8 cellular contexts compared by ENCODE assay signal in genomic region chr19:6062274-6062673, GRCh38. TPM values are rescaled to one million over a fixed set of nuclear protein-coding genes. Genes with fewer than 3 reads are reported as not detected.
DNase-seq lines count a peak whose midpoint lies in the region; ATAC-seq and TF ChIP-seq lines count a peak whose summit lies in the region.

No MANE protein-coding gene starts in this region.

- peak overlapping the region; percentile 95 to 99 (median 99) for H3K27ac Mint-ChIP-seq in CD14-positive monocyte
- H3K27ac Mint-ChIP-seq in T-helper 2 cell treated with Interferon-gamma antibody and Interleukin-4, amounts not matched to agents 5 μg/mL and 100 μg/mL, for 36 hours, result no peak overlapping the region
- H3K27ac Mint-ChIP-seq in neural progenitor cell, result peak overlapping the region; percentile 52

- H3K9me3 Mint-ChIP-seq in CD14-positive monocyte (peaks cover 0 to 3% (median 0%) of the 10 kb centered on the region in 7 donors), neural progenitor cell (peaks cover 15% of the 10 kb centered on the region)
- no peaks in the 10 kb centered on the region for H3K9me3 Mint-ChIP-seq in T-helper 2 cell treated with Interferon-gamma antibody and Interleukin-4, amounts not matched to agents 5 μg/mL and 100 μg/mL, for 36 hours

- H3K9ac ChIP-seq in duodenal mucosa (ENCODE audit: low read depth in 1 of 2, low read length in 2 of 2), result no peak overlapping the region
- no peak overlapping the region for H3K9ac ChIP-seq in neural progenitor cell

- peak overlapping the region; percentile 67 for H3K27ac ChIP-seq in duodenal mucosa (ENCODE audit: low read depth, low read length)
- H3K27ac ChIP-seq in neural progenitor cell, result no peak overlapping the region

- H3K36me3 ChIP-seq in duodenal mucosa (ENCODE audit: control insufficient read depth in 1 of 2, insufficient read depth in 2 of 2, low read length in 2 of 2) (no peaks in the 10 kb centered on the region), neural progenitor cell (no peaks in the 10 kb centered on the region)

- no peak overlapping the region for H3K4me2 ChIP-seq in neural progenitor cell

- no peak overlapping the region for H2AFZ ChIP-seq in neural progenitor cell (replicated peaks)

- peaks cover 9% of the 10 kb centered on the region for H4K20me1 ChIP-seq in neural progenitor cell (ENCODE audit: low read depth)

- TF ChIP-seq CTCF in CD14-positive monocyte (IDR thresholded peaks at IDR 0.05) (no peak), neural progenitor cell (IDR thresholded peaks at IDR 0.05) (no peak)

- no peaks in the 10 kb centered on the region for H3K9me3 ChIP-seq in duodenal mucosa (ENCODE audit: control insufficient read depth in 1 of 2, low read length in 2 of 2)
- H3K9me3 ChIP-seq in neural progenitor cell (ENCODE audit: low read depth), result no peaks in the 10 kb centered on the region

- H3K36me3 Mint-ChIP-seq in CD14-positive monocyte (peaks cover 16 to 41% of the 10 kb centered on the region in 2 donors), neural progenitor cell (peaks cover 38% of the 10 kb centered on the region)
- H3K36me3 Mint-ChIP-seq in T-helper 2 cell treated with Interferon-gamma antibody and Interleukin-4, amounts not matched to agents 5 μg/mL and 100 μg/mL, for 36 hours (ENCODE audit: low read depth), result no peaks in the 10 kb centered on the region

- H3K4me1 Mint-ChIP-seq in CD14-positive monocyte, result peaks cover 98% of the 10 kb centered on the region
- H3K4me1 Mint-ChIP-seq in T-helper 2 cell treated with Interferon-gamma antibody and Interleukin-4, amounts not matched to agents 5 μg/mL and 100 μg/mL, for 36 hours (ENCODE audit: low read depth), result peaks cover 42% of the 10 kb centered on the region
- peaks cover 78% of the 10 kb centered on the region for H3K4me1 Mint-ChIP-seq in neural progenitor cell

- intact Hi-C loops in CD14-positive monocyte (cut with micrococcal nuclease), result no loop called here

- H3K27me3 Mint-ChIP-seq in CD14-positive monocyte (ENCODE audit: low read depth in 3 of 3), result peaks cover 0 to 20% (median 0%) of the 10 kb centered on the region in 3 donors
- peaks cover 6% of the 10 kb centered on the region for H3K27me3 Mint-ChIP-seq in T-helper 2 cell treated with Interferon-gamma antibody and Interleukin-4, amounts not matched to agents 5 μg/mL and 100 μg/mL, for 36 hours (ENCODE audit: low read depth)
- peaks cover 8% of the 10 kb centered on the region for H3K27me3 Mint-ChIP-seq in neural progenitor cell (ENCODE audit: insufficient read depth, low read depth)

- no peak for ATAC-seq in GM19397 (IDR thresholded peaks at IDR 0.05; ENCODE audit: unreplicated experiment)

- H3K4me3 ChIP-seq in duodenal mucosa (ENCODE audit: low read depth in 1 of 2, low read length in 2 of 2), result no peak overlapping the region
- H3K4me3 ChIP-seq in neural progenitor cell, result no peak overlapping the region

- DNase-seq in CD14-positive monocyte (ENCODE audit: low spot score) (peak; percentile 92), neural progenitor cell (ENCODE audit: low spot score) (no peak), glomerular visceral epithelial cell (ENCODE audit: extremely low spot score) (no peak), hippocampal formation (lab: John Stamatoyannopoulos, UW) (no peak), kidney glomerular epithelial cell (lab: John Stamatoyannopoulos, UW) (no peak)
- peak; percentile 48 for DNase-seq in T-helper 2 cell treated with Interferon-gamma antibody and Interleukin-4, amounts not matched to agents 5 μg/mL and 100 μg/mL, for 36 hours (ENCODE audit: low spot score)

- H3K4me3 Mint-ChIP-seq in CD14-positive monocyte, result peak overlapping the region; percentile 43 to 70
- peak overlapping the region; percentile 8 for H3K4me3 Mint-ChIP-seq in T-helper 2 cell treated with Interferon-gamma antibody and Interleukin-4, amounts not matched to agents 5 μg/mL and 100 μg/mL, for 36 hours
- H3K4me3 Mint-ChIP-seq in neural progenitor cell, result no peak overlapping the region

- no peaks in the 10 kb centered on the region for H3K27me3 ChIP-seq in duodenal mucosa (ENCODE audit: control insufficient read depth in 1 of 2, insufficient read depth in 2 of 2, low read length in 2 of 2)
- peaks cover 7% of the 10 kb centered on the region for H3K27me3 ChIP-seq in neural progenitor cell

- H3K4me1 ChIP-seq in duodenal mucosa (ENCODE audit: control insufficient read depth in 1 of 2, insufficient read depth in 2 of 2, low read length in 2 of 2) (peaks cover 45 to 65% of the 10 kb centered on the region in 2 donors), neural progenitor cell (peaks cover 13% of the 10 kb centered on the region)

- no peaks in the 10 kb centered on the region for H3K79me2 ChIP-seq in neural progenitor cell (ENCODE audit: low read depth)

- peaks cover 5% of the 10 kb centered on the region for H3F3A ChIP-seq in neural progenitor cell (ENCODE audit: low read depth)

RNA-seq across cellular contexts. Expression of gene RFX2, which starts 48.0 kb away (rescaled TPM):
- polyA plus RNA-seq in CD14-positive monocyte, result 1 to 10 TPM; 5.7 to 8.7 TPM
- total RNA-seq in neural progenitor cell (ENCODE audit: low replicate concordance), result 6.2 and 11.0 TPM in 2 replicates

Comparison
In these comparisons a context has a peak if more than half of its experiments do, and no peak if none do; other contexts are left out.
1. DNase-seq: peak in CD14-positive monocyte (single experiment) and T-helper 2 cell treated with Interferon-gamma antibody and Interleukin-4, amounts not matched to agents 5 μg/mL and 100 μg/mL, for 36 hours (single experiment); none in neural progenitor cell (single experiment), glomerular visceral epithelial cell (single experiment), hippocampal formation (0 of 2) and kidney glomerular epithelial cell (single experiment).